10 cellular contexts compared by ENCODE assay signal in the genomic region with DNA sequence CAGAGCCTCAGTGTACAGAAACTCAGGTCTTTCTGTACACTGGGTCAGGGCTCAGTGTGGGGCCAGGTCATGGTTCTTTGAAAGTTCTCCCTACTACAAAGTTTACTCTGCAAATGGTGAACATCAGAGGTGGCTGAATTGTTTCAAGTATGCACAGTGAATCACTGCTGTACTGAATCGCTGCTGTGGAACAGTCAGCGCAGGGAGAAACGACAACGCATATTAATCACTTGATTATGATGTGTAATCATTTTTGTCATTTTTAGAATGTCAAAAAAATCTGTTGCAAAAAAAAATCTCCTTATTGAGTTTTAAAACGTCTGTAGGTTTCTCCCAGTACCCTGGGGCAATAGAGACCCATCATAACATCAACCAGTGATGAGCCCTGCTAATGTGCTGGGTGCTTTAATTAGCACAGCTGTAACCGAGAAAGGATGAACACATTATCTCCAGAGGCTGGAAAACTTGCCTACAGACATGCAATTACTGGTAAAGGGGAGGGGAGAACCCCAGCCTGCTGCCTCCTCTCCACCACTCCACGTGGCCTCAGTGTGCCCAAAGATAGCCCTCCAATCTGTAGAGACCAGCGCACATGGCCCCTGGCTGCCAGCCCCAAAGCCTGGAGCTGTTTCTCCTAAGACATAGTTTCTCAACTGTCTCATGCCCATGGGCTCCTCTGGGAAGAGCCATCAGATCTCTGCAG. TPM values are rescaled to one million over a fixed set of nuclear protein-coding genes. Genes with fewer than 3 reads are reported as not detected.
DNase-seq lines count a peak whose midpoint lies in the region; ATAC-seq and TF ChIP-seq lines count a peak whose summit lies in the region.
"Had no signal": no experiment of that assay in that cellular context is flagged by ENCODE, and none has a peak within 500 bp of the region (broad histone marks: within the 10 kb centered on the region; RNA-seq: fewer than 3 reads in every experiment).

No MANE protein-coding gene starts in this region.

- ATAC-seq in DND-41 (ENCODE audit: insufficient read depth, low read depth) (no peak), HG03139 (IDR thresholded peaks at IDR 0.05; ENCODE audit: unreplicated experiment) (no peak)

- H3K4me1 ChIP-seq in DND-41 (ENCODE audit: insufficient read depth, low read length) (peaks cover 40% of the 10 kb centered on the region), Peyer's patch (peaks cover 24 to 98% (median 35%) of the 10 kb centered on the region in 4 donors)

- no peaks in the 10 kb centered on the region for H4K20me1 ChIP-seq in DND-41 (ENCODE audit: insufficient read depth, low read length)

- 0 out of 2 replicates have a peak overlapping the region, but pooled peaks have one; percentile 3 for H3K4me2 ChIP-seq in DND-41 (ENCODE audit: insufficient read depth, low read length)

- H3K36me3 ChIP-seq in DND-41 (ENCODE audit: insufficient read depth, low read length), result no peaks in the 10 kb centered on the region
- no peaks in the 10 kb centered on the region for H3K36me3 ChIP-seq in Peyer's patch
- H3K36me3 ChIP-seq: thoracic aorta had no signal

- H3K27me3 ChIP-seq in DND-41 (ENCODE audit: insufficient read depth, low read length, poor library complexity) (no peaks in the 10 kb centered on the region), Peyer's patch (no peaks in the 10 kb centered on the region)

- no peak for TF ChIP-seq POLR2A in Peyer's patch (IDR thresholded peaks at IDR 0.05)

- no peak for DNase-seq in DND-41
- DNase-seq in Peyer's patch, result no peak
- peak; percentile 62 for DNase-seq in fibroblast of mammary gland (ENCODE audit: low read depth)
- DNase-seq in putamen (ENCODE audit: low spot score), result peak; percentile 61
- DNase-seq in effector CD8-positive, alpha-beta T cell (lab: John Stamatoyannopoulos, UW), result no peak
- DNase-seq in activated effector memory CD4-positive, alpha-beta T cell treated with Interleukin-2 at 50 U/mL for 16 hours, result no peak
- no peak for DNase-seq in SW 1271 (lab: John Stamatoyannopoulos, UW)
- DNase-seq: naive B cell had no signal

- peaks cover 78% of the 10 kb centered on the region for H3K79me2 ChIP-seq in DND-41 (ENCODE audit: insufficient read depth, low read length)

- no peak for TF ChIP-seq CTCF in DND-41 (IDR thresholded peaks at IDR 0.05; ENCODE audit: borderline replicate concordance, extremely low read depth, low read length, poor library complexity, severe bottlenecking)
- TF ChIP-seq CTCF in Peyer's patch (IDR thresholded peaks at IDR 0.05), result no peak
- TF ChIP-seq CTCF in fibroblast of mammary gland (conservative IDR thresholded peaks at IDR 0.05; ENCODE audit: control insufficient read depth, insufficient read depth, low read depth, low read length), result no peak

- H3K9ac ChIP-seq in DND-41 (ENCODE audit: low read depth, low read length), result peak overlapping the region; percentile 61; the same call in 1 of the 2 replicates

- H3K9me3 ChIP-seq in DND-41 (ENCODE audit: insufficient read depth, low read length, severe bottlenecking) (no peaks in the 10 kb centered on the region), Peyer's patch (no peaks in the 10 kb centered on the region)
- H3K9me3 ChIP-seq: thoracic aorta had no signal

- H3K27ac ChIP-seq in DND-41 (ENCODE audit: low read length) (peak overlapping the region; percentile 87), Peyer's patch (peak overlapping the region; percentile 36 to 95 (median 68))

- no peak overlapping the region for H2AFZ ChIP-seq in DND-41 (ENCODE audit: low read depth, low read length)

- H3K4me3 ChIP-seq in DND-41 (ENCODE audit: low read depth in 1 of 2, low read length in 2 of 2), result no peak overlapping the region
- no peak overlapping the region for H3K4me3 ChIP-seq in Peyer's patch
- H3K4me3 ChIP-seq in fibroblast of mammary gland (ENCODE audit: control insufficient read depth, low read depth, low read length), result no peak overlapping the region
- H3K4me3 ChIP-seq: thoracic aorta had no signal

RNA-seq across cellular contexts. Expression of gene ARRB1, which starts 12.8 kb away (rescaled TPM):
- total RNA-seq in Peyer's patch, result 100 to 1,000 TPM in 2 of 4 donors, 10 to 100 TPM in 2; 45.4 to 136 (median 90.6) TPM

Comparison
In these comparisons a context has a peak if more than half of its experiments do, and no peak if none do; other contexts are left out.
1. DNase-seq: peak in fibroblast of mammary gland (single experiment) and putamen (single experiment); none in DND-41 (single experiment), Peyer's patch (0 of 3), effector CD8-positive, alpha-beta T cell (single experiment), activated effector memory CD4-positive, alpha-beta T cell treated with Interleukin-2 at 50 U/mL for 16 hours (single experiment) and SW 1271 (0 of 2).